Comparison of ENCODE assay signal across 1 cellular context in genomic region chr16:74449470-74449869, GRCh38.
TF ChIP-seq lines count a peak whose summit lies in the region.

No MANE protein-coding gene starts in this region.

TF ChIP-seq in SK-N-SH, 30 proteins besides CTCF, POLR2A, EP300 and RAD21 (continued from another document):
- no peak for TF ChIP-seq REST (IDR thresholded peaks at IDR 0.05; ENCODE audit: low read depth, low read length)
- TF ChIP-seq TCF12 (IDR thresholded peaks at IDR 0.05): 0 out of 2 replicates have a peak, but pooled peaks have one; percentile 3
